8 cellular contexts compared by ENCODE assay signal in genomic region chr1:209784276-209785169, GRCh38. TPM values are rescaled to one million over a fixed set of nuclear protein-coding genes. Genes with fewer than 3 reads are reported as not detected.
DNase-seq lines count a peak whose midpoint lies in the region; ATAC-seq and TF ChIP-seq lines count a peak whose summit lies in the region.

Gene C1orf74 (minus strand): TSS chr1:209784559. CDS start chr1:209783634, 925 bp downstream.

- H3K79me2 ChIP-seq in SU-DHL-6 (ENCODE audit: insufficient read depth, low read length), result peaks cover 17% of the 10 kb centered on the region

- H3K36me3 ChIP-seq in SU-DHL-6 (ENCODE audit: low read length) (no peaks in the 10 kb centered on the region), ovary (no peaks in the 10 kb centered on the region), thyroid gland (peaks cover 0 to 14% of the 10 kb centered on the region in 2 donors)

- H3K27ac ChIP-seq in SU-DHL-6 (ENCODE audit: low read depth, low read length) (peak within 1 kb of the TSS; percentile 49), ovary (peak within 1 kb of the TSS; percentile 32 to 67), thyroid gland (peak within 1 kb of the TSS; percentile 80 to 92 (median 88))

- DNase-seq in NCI-H1417 (lab: John Stamatoyannopoulos, UW) (peak; percentile 95 to 99 (median 98)), Right ventricle myocardium superior (peak; percentile 100), ovary (peak; percentile 99 to 100 (median 100)), thyroid gland (peak; percentile 98 to 99)
- peak; percentile 100 for DNase-seq in activated naive CD8-positive, alpha-beta T cell treated with anti-CD3 and anti-CD28 coated beads, Interleukin-2, amount 50 U/mL, for 24 hours

- peaks cover 8% of the 10 kb centered on the region for H3K27me3 Mint-ChIP-seq in activated naive CD8-positive, alpha-beta T cell treated with anti-CD3 and anti-CD28 coated beads, Interleukin-2, amount 50 U/mL, for 24 hours

- H3K9me3 ChIP-seq in SU-DHL-6 (ENCODE audit: insufficient read depth, low read length) (no peaks in the 10 kb centered on the region), ovary (no peaks in the 10 kb centered on the region), thyroid gland (no peaks in the 10 kb centered on the region)

- H3K27me3 ChIP-seq in SU-DHL-6 (ENCODE audit: low read length), result no peaks in the 10 kb centered on the region
- H3K27me3 ChIP-seq in ovary, result no peaks in the 10 kb centered on the region
- no peaks in the 10 kb centered on the region for H3K27me3 ChIP-seq in thyroid gland

- 3 to 4% (median 3%) methylated on average over 47 of the region's 47 CpGs for WGBS in ovary, 3 donors
- 4% methylated on average over 47 of the region's 47 CpGs for WGBS in thyroid gland, 2 donors

- H3F3A ChIP-seq in SU-DHL-6 (ENCODE audit: insufficient read depth), result no peaks in the 10 kb centered on the region

- H3K9ac ChIP-seq in SU-DHL-6 (ENCODE audit: low read length), result peak within 1 kb of the TSS; percentile 81

- TF ChIP-seq POLR2A in ovary (IDR thresholded peaks at IDR 0.05), result peak; percentile 83
- TF ChIP-seq POLR2A in thyroid gland (IDR thresholded peaks at IDR 0.05), result peak in 1 of 2 donors; percentile 85

- peaks cover 44% of the 10 kb centered on the region for H3K4me1 Mint-ChIP-seq in activated naive CD8-positive, alpha-beta T cell treated with anti-CD3 and anti-CD28 coated beads, Interleukin-2, amount 50 U/mL, for 24 hours

- intact Hi-C loops in Right ventricle myocardium superior (cut with DNase I), result no loop called here
- intact Hi-C loops in ovary (cut with DNase I), result no loop called here
- intact Hi-C loops in thyroid gland (cut with DNase I), result no loop called here

- H2AFZ ChIP-seq in SU-DHL-6 (ENCODE audit: low read depth, low read length, severe bottlenecking), result peak within 1 kb of the TSS; percentile 85

- peak within 1 kb of the TSS; percentile 69 for H3K4me2 ChIP-seq in SU-DHL-6 (ENCODE audit: low read depth, low read length, poor library complexity, severe bottlenecking)

- peak within 1 kb of the TSS; percentile 94 for H3K4me3 Mint-ChIP-seq in activated naive CD8-positive, alpha-beta T cell treated with anti-CD3 and anti-CD28 coated beads, Interleukin-2, amount 50 U/mL, for 24 hours

- no peaks in the 10 kb centered on the region for H3K9me3 Mint-ChIP-seq in activated naive CD8-positive, alpha-beta T cell treated with anti-CD3 and anti-CD28 coated beads, Interleukin-2, amount 50 U/mL, for 24 hours

- peak within 1 kb of the TSS; percentile 89 for H3K4me3 ChIP-seq in GM12875 (ENCODE audit: low read depth, low read length)
- peak within 1 kb of the TSS; percentile 78 for H3K4me3 ChIP-seq in SU-DHL-6 (ENCODE audit: insufficient read depth, low read length, poor library complexity, severe bottlenecking)
- peak within 1 kb of the TSS; percentile 51 for H3K4me3 ChIP-seq in ovary
- H3K4me3 ChIP-seq in thyroid gland (replicated peaks in 1 of 3), result peak within 1 kb of the TSS in 2 of 3 donors; percentile 42 to 48

- peak; percentile 29 for TF ChIP-seq EP300 in ovary (IDR thresholded peaks at IDR 0.05)

- peak within 1 kb of the TSS; percentile 100 for H3K27ac Mint-ChIP-seq in activated naive CD8-positive, alpha-beta T cell treated with anti-CD3 and anti-CD28 coated beads, Interleukin-2, amount 50 U/mL, for 24 hours

- ATAC-seq in HG02763 (IDR thresholded peaks at IDR 0.05; ENCODE audit: unreplicated experiment) (peak; percentile 99), Right ventricle myocardium superior (ENCODE audit: poor library complexity) (peak; percentile 97)
- ATAC-seq in activated naive CD8-positive, alpha-beta T cell treated with anti-CD3 and anti-CD28 coated beads, Interleukin-2, amount 50 U/mL, for 24 hours, result peak; percentile 98

- H3K9me2 ChIP-seq in SU-DHL-6 (replicated peaks; ENCODE audit: insufficient read depth, low read length), result no peaks in the 10 kb centered on the region

- peaks cover 41% of the 10 kb centered on the region for H3K36me3 Mint-ChIP-seq in activated naive CD8-positive, alpha-beta T cell treated with anti-CD3 and anti-CD28 coated beads, Interleukin-2, amount 50 U/mL, for 24 hours (ENCODE audit: low read depth)

- no peaks in the 10 kb centered on the region for H4K20me1 ChIP-seq in SU-DHL-6 (ENCODE audit: low read depth, low read length)

- TF ChIP-seq CTCF in GM12875 (IDR thresholded peaks at IDR 0.05; ENCODE audit: borderline replicate concordance, insufficient read depth, low read depth, low read length), result no peak
- TF ChIP-seq CTCF in SU-DHL-6 (IDR thresholded peaks at IDR 0.05; ENCODE audit: insufficient read depth, low read length, poor library complexity, severe bottlenecking), result no peak
- TF ChIP-seq CTCF in ovary (IDR thresholded peaks at IDR 0.05), result no peak
- TF ChIP-seq CTCF in thyroid gland (IDR thresholded peaks at IDR 0.05), result no peak

- H3K4me1 ChIP-seq in ovary (ENCODE audit: insufficient read depth), result peaks cover 5% of the 10 kb centered on the region
- peaks cover 24 to 32% of the 10 kb centered on the region in 2 donors for H3K4me1 ChIP-seq in thyroid gland

RNA-seq across cellular contexts. Expression of gene C1orf74, which starts in this region (rescaled TPM):
- total RNA-seq in Right ventricle myocardium superior (1.9 TPM), ovary (1 to 10 TPM in 5 of 7 donors, under 1 TPM in 2; 0.83 to 1.6 (median 1.4) TPM), thyroid gland (1 to 10 TPM; 1.9 to 2.7 (median 2.3) TPM)
- 1 to 10 TPM in 1 of 2 donors, under 1 TPM in 1; 0.62 to 2.5 TPM for polyA plus RNA-seq in ovary

Comparison
In these comparisons a context has a peak if more than half of its experiments do, and no peak if none do; other contexts are left out.
1. Peak in every context shown above with its lines: DNase-seq, ATAC-seq, H3K4me3 ChIP-seq and H3K27ac ChIP-seq.